ENCODE assay signal across 9 cellular contexts in genomic region chr10:31961675-31962074, GRCh38. TPM values are rescaled to one million over a fixed set of nuclear protein-coding genes. Genes with fewer than 3 reads are reported as not detected.
A peak's percentile ranks its signal among the peaks of the same experiment; 100 is the strongest.
DNase-seq lines count a peak whose midpoint lies in the region; ATAC-seq and TF ChIP-seq lines count a peak whose summit lies in the region.
"Had no signal": no experiment of that assay in that cellular context is flagged by ENCODE, and none has a peak within 500 bp of the region (broad histone marks: within the 10 kb centered on the region; RNA-seq: fewer than 3 reads in every experiment).

No MANE protein-coding gene starts in this region.

- H3K4me3 ChIP-seq in HCT116 (replicated peaks in 1 of 2; ENCODE audit: low read depth in 1 of 2, low read length in 2 of 2) (peak overlapping the region in 1 of 2 experiments; percentile 32; a peak in 1 of 4 replicates), SK-N-SH (ENCODE audit: low read depth in 2 of 2, low read length in 1 of 2) (no peak overlapping the region), endodermal cell (ENCODE audit: low read length) (no peak overlapping the region)

- H3K9me3 Mint-ChIP-seq in endodermal cell = no peaks in the 10 kb centered on the region
- H3K9me3 Mint-ChIP-seq: T-cell had no signal

- no peak for TF ChIP-seq EP300 in SK-N-SH (IDR thresholded peaks at IDR 0.05; ENCODE audit: borderline replicate concordance in 1 of 2, low read depth in 1 of 2, low read length in 1 of 2)

- no peak for TF ChIP-seq CTCF in HCT116 (IDR thresholded peaks at IDR 0.05 in 2 of 3, conservative IDR thresholded peaks at IDR 0.05 in 1 of 3; ENCODE audit: borderline replicate concordance in 1 of 3, insufficient read depth in 1 of 3, low read depth in 2 of 3, low read length in 2 of 3)
- no peak for TF ChIP-seq CTCF in SK-N-SH (IDR thresholded peaks at IDR 0.05)
- no peak for TF ChIP-seq CTCF in endodermal cell (conservative IDR thresholded peaks at IDR 0.05)

- H3K4me1 ChIP-seq in HCT116 (ENCODE audit: control insufficient read depth in 1 of 2, insufficient read depth in 2 of 2, low read length in 2 of 2) (peaks cover 44 to 58% of the 10 kb centered on the region in 2 experiments), SK-N-SH (ENCODE audit: control insufficient read depth in 1 of 2, insufficient read depth in 2 of 2, low read depth in 1 of 2, low read length in 1 of 2) (peaks cover 0 to 9% of the 10 kb centered on the region in 2 experiments; a peak in 1 of 4 replicates), endodermal cell (ENCODE audit: control insufficient read depth, insufficient read depth, low read length) (no peaks in the 10 kb centered on the region)

- peaks cover 14% of the 10 kb centered on the region for H3K4me1 Mint-ChIP-seq in endodermal cell

- peak; percentile 68 for ATAC-seq in HCT116
- no peak for ATAC-seq in GM19395 (IDR thresholded peaks at IDR 0.05; ENCODE audit: unreplicated experiment)

- no peak overlapping the region for H3K27ac Mint-ChIP-seq in endodermal cell
- H3K27ac Mint-ChIP-seq: T-cell had no signal

- H3K4me3 Mint-ChIP-seq in endodermal cell = no peak overlapping the region
- H3K4me3 Mint-ChIP-seq: T-cell had no signal

- POLR2A ChIA-PET in HCT116 (lab: Charles Lee) (interaction anchor here (1.0 kb wide), 1 partner anchor 14 kb away, joined by 5 read pairs; no protein-coding TSS in a partner anchor), SK-N-SH (lab: Yijun Ruan, JAX) (no interaction called here)

- TF ChIP-seq RAD21 in HCT116 (IDR thresholded peaks at IDR 0.05; ENCODE audit: low read depth) (no peak), SK-N-SH (IDR thresholded peaks at IDR 0.05; ENCODE audit: low read length) (no peak)

- CTCF ChIA-PET in HCT116 (lab: Charles Lee) (no interaction called here), SK-N-SH (lab: Yijun Ruan, JAX) (interaction anchor here (0.9 kb wide), 1 partner anchor 20 kb away, joined by 3 read pairs; no protein-coding TSS in a partner anchor)

- H3K79me2 ChIP-seq in HCT116 (ENCODE audit: insufficient read depth, low read length) (no peaks in the 10 kb centered on the region), SK-N-SH (ENCODE audit: insufficient read depth) (no peaks in the 10 kb centered on the region)

- peak overlapping the region; percentile 46 for H3K27ac ChIP-seq in HCT116 (ENCODE audit: low read depth, low read length)
- no peak overlapping the region for H3K27ac ChIP-seq in SK-N-SH (ENCODE audit: low read depth in 2 of 2, low read length in 1 of 2)
- no peak overlapping the region for H3K27ac ChIP-seq in endodermal cell (ENCODE audit: low read depth, low read length)

- BruUV-seq in HCT116 (replicated peaks; lab: Mats Ljungman, UMichigan) = no TSS peak

- RAD21 ChIA-PET in HCT116 (lab: Charles Lee; ENCODE audit: low non-redundant PET in 1 of 2, low total read pairs in 2 of 2, uncharacterized antibody in 2 of 2, unreplicated experiment in 2 of 2) = no interaction called here

- no peaks in the 10 kb centered on the region for H3F3A ChIP-seq in SK-N-SH (replicated peaks; ENCODE audit: insufficient read depth)

- peaks cover 13% of the 10 kb centered on the region for H3K36me3 Mint-ChIP-seq in endodermal cell (ENCODE audit: low read depth)
- H3K36me3 Mint-ChIP-seq: T-cell had no signal

- H3K36me3 ChIP-seq in HCT116 (ENCODE audit: control insufficient read depth in 1 of 2, insufficient read depth in 2 of 2, low read length in 2 of 2) (no peaks in the 10 kb centered on the region), SK-N-SH (replicated peaks in 1 of 2; ENCODE audit: control insufficient read depth in 1 of 2, insufficient read depth in 2 of 2, low read length in 1 of 2) (no peaks in the 10 kb centered on the region), endodermal cell (ENCODE audit: control insufficient read depth, insufficient read depth, low read length) (no peaks in the 10 kb centered on the region)

- H3K27me3 ChIP-seq in HCT116 (ENCODE audit: insufficient read depth, low read length) (no peaks in the 10 kb centered on the region), SK-N-SH (ENCODE audit: insufficient read depth) (no peaks in the 10 kb centered on the region), endodermal cell (ENCODE audit: control insufficient read depth, insufficient read depth, low read length, poor library complexity, severe bottlenecking) (no peaks in the 10 kb centered on the region)

- no peaks in the 10 kb centered on the region for H3K27me3 Mint-ChIP-seq in endodermal cell (ENCODE audit: insufficient read depth)
- H3K27me3 Mint-ChIP-seq: T-cell had no signal

- no peak for TF ChIP-seq POLR2A in HCT116 (IDR thresholded peaks at IDR 0.05; ENCODE audit: borderline replicate concordance, extremely low read depth, insufficient read depth, insufficient read length)

- H3K9ac ChIP-seq in HCT116 (ENCODE audit: low read length) (peak overlapping the region; percentile 23; the same call in 1 of the 2 replicates), SK-N-SH (no peak overlapping the region), endodermal cell (ENCODE audit: extremely low read depth, low read length, poor library complexity, severe bottlenecking) (no peak overlapping the region)

- WGBS in SK-N-SH (ENCODE audit: low lambda C conversion rate) = 52% methylated on average over 4 of the region's 4 CpGs
- WGBS in endodermal cell (ENCODE audit: insufficient coverage in 1 of 2, insufficient read length in 1 of 2), 2 experiments = 89 to 92% methylated on average over 3 to 4 of the region's 4 CpGs

- intact Hi-C loops in HCT116 (cut with micrococcal nuclease) = no loop called here

- no peaks in the 10 kb centered on the region for H3K9me3 ChIP-seq in HCT116 (ENCODE audit: control insufficient read depth in 1 of 2, insufficient read depth in 1 of 2, low read depth in 1 of 2, low read length in 2 of 2)
- H3K9me3 ChIP-seq in SK-N-SH = no peaks in the 10 kb centered on the region
- peaks cover under 1% of the 10 kb centered on the region for H3K9me3 ChIP-seq in endodermal cell (ENCODE audit: control insufficient read depth, low read length)

- H3K4me2 ChIP-seq in HCT116 (ENCODE audit: low read length) = peak overlapping the region; percentile 71
- no peak overlapping the region for H3K4me2 ChIP-seq in SK-N-SH

- peak overlapping the region; percentile 37 for H2AFZ ChIP-seq in HCT116 (ENCODE audit: low read depth, low read length, poor library complexity, severe bottlenecking)
- no peak overlapping the region for H2AFZ ChIP-seq in SK-N-SH (ENCODE audit: low read depth)

- H3K9me2 ChIP-seq in HCT116 (ENCODE audit: insufficient read depth) (no peaks in the 10 kb centered on the region), SK-N-SH (no peaks in the 10 kb centered on the region)

- H4K20me1 ChIP-seq in HCT116 (ENCODE audit: insufficient read depth) (no peaks in the 10 kb centered on the region), SK-N-SH (ENCODE audit: insufficient read depth) (no peaks in the 10 kb centered on the region)

- DNase-seq in CD1c-positive myeloid dendritic cell (ENCODE audit: extremely low spot score) (peak; percentile 70), HCT116 (ENCODE audit: low read depth, low spot score) (no peak), SK-N-SH (no peak), iris pigment epithelial cell (ENCODE audit: low read depth) (peak; percentile 86), endodermal cell (no peak), NCI-H748 (lab: John Stamatoyannopoulos, UW; ENCODE audit: unreplicated experiment) (no peak), HK-2 (ENCODE audit: unreplicated experiment) (no peak)

TF ChIP-seq in HCT116, 20 proteins besides CTCF, POLR2A, EP300 and RAD21 (continues in another document):
- 0 out of 2 replicates have a peak, but pooled peaks have one; percentile 29 for TF ChIP-seq JUND (IDR thresholded peaks at IDR 0.05)
- TF ChIP-seq MAX (IDR thresholded peaks at IDR 0.05) = no peak; the same call in none of the 2 replicates
- TF ChIP-seq SP1 (IDR thresholded peaks at IDR 0.05; ENCODE audit: low read depth) = peak; percentile 34; the same call in 1 of the 2 replicates
- peak; percentile 46; the same call in 1 of the 2 replicates for TF ChIP-seq CBX3 (IDR thresholded peaks at IDR 0.05; ENCODE audit: low read depth)
- no peak for TF ChIP-seq EZH2phosphoT487 (IDR thresholded peaks at IDR 0.05; ENCODE audit: borderline replicate concordance)
- peak; percentile 46 for TF ChIP-seq FOSL1 (IDR thresholded peaks at IDR 0.05; ENCODE audit: low read depth)
- TF ChIP-seq TCF7L2 (IDR thresholded peaks at IDR 0.05; ENCODE audit: borderline replicate concordance, extremely low read depth, insufficient read depth, insufficient read length) = peak; percentile 72
- no peak for TF ChIP-seq CEBPB (IDR thresholded peaks at IDR 0.05; ENCODE audit: low read depth)
- TF ChIP-seq EGR1 (IDR thresholded peaks at IDR 0.05; ENCODE audit: low read depth) = no peak

TF ChIP-seq in SK-N-SH, 30 proteins besides CTCF, POLR2A, EP300 and RAD21:
- TF ChIP-seq FOXJ3 (CRISPR knock-in tag; IDR thresholded peaks at IDR 0.05) (no peak), EZH2phosphoT487 (IDR thresholded peaks at IDR 0.05; ENCODE audit: borderline replicate concordance, low read depth) (no peak), PBX3 (IDR thresholded peaks at IDR 0.05) (no peak), FOSL2 (IDR thresholded peaks at IDR 0.05; ENCODE audit: borderline replicate concordance, low read depth) (peak; percentile 44; the same call in 1 of the 2 replicates)

RNA-seq across cellular contexts. Expression of gene ARHGAP12, which starts 33.0 kb away (rescaled TPM):
- total RNA-seq in HCT116 (2021; ENCODE audit: unreplicated experiment) (80.3 TPM), endodermal cell (10 to 100 TPM; 49.6 to 49.8 TPM)
- polyA plus RNA-seq in HCT116 (2012) = 17.4 and 25.6 TPM in 2 replicates
- polyA plus RNA-seq in SK-N-SH (2012; rRNA removed) = 8.6 and 12.2 TPM in 2 replicates
- 12.2 and 14.3 TPM in 2 replicates for polyA plus RNA-seq in SK-N-SH (2012; cell fraction: cytosol; rRNA removed)
- 9.5 and 23.9 TPM in 2 replicates for polyA plus RNA-seq in SK-N-SH (2012; cell fraction: nucleus; rRNA removed)
- polyA plus RNA-seq in endodermal cell (2013, experiment 1 of 2) = 25.0 TPM
- 26.7 TPM for polyA plus RNA-seq in endodermal cell (2013, experiment 2 of 2)

Comparison
In these comparisons a context has a peak if more than half of its experiments do, and no peak if none do; other contexts are left out.
1. DNase-seq: peak in CD1c-positive myeloid dendritic cell (single experiment) and iris pigment epithelial cell (single experiment); none in HCT116 (single experiment), SK-N-SH (single experiment), endodermal cell (single experiment), NCI-H748 (single experiment) and HK-2 (single experiment).